In the genomic region with DNA sequence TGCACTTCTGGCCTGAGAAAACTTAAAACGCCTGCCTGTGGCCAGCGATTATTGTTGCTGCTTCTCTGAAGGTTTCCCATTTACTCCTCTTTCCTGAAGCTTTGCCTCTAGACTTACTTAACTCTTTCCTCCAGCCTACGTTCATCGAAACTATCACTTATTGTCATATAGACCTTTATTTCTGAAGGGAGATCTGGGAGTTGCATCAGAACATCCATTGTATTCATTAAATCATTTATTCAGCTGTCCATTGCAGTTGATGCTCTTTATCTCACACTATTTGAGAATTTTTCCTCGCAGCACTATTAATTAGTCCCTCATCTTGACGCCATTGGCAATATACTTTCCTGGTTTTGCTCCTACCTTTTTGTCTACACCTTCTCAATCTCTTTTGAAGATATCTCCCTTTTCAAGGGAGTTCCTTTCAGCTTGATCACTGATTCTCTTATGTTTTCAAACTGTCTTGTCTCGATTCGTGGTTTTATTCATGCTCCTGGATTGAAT, we compare ENCODE assay signal across 8 cellular contexts. TPM values are rescaled to one million over a fixed set of nuclear protein-coding genes. Genes with fewer than 3 reads are reported as not detected.
A peak's percentile ranks its signal among the peaks of the same experiment; 100 is the strongest.
DNase-seq lines count a peak whose midpoint lies in the region; ATAC-seq and TF ChIP-seq lines count a peak whose summit lies in the region.

No MANE protein-coding gene starts in this region.

- WGBS in H9 (ENCODE audit: extremely low coverage, insufficient read length, low lambda C conversion rate): no CpG with 5 or more reads among the region's 8 CpGs
- 47% methylated on average over 8 of the region's 8 CpGs for WGBS in right cardiac atrium

- no peak overlapping the region for H2BK15ac ChIP-seq in H9 (ENCODE audit: low read depth, low read length)

- H3K27ac Mint-ChIP-seq in H9: peak overlapping the region; percentile 57 to 98 (median 94); a peak in 6 of 7 replicates
- peak overlapping the region; percentile 91 for H3K27ac Mint-ChIP-seq in activated B cell treated with CpG ODN at 0.5 μM for 24 hours

- peak overlapping the region; percentile 52 for H3K9ac ChIP-seq in H9 (ENCODE audit: extremely low read depth, insufficient read length, low read length)

- H3K56ac ChIP-seq in H9 (ENCODE audit: insufficient read length, low read depth, low read length): no peak overlapping the region

- no peak overlapping the region for H2BK120ac ChIP-seq in H9 (ENCODE audit: low read depth, low read length, poor library complexity, severe bottlenecking)

- no peak overlapping the region; the same call in 1 of the 2 replicates for H3K4ac ChIP-seq in H9 (ENCODE audit: low read depth, low read length)

- peaks cover 33 to 53% of the 10 kb centered on the region in 2 experiments for H3K9me3 Mint-ChIP-seq in H9
- H3K9me3 Mint-ChIP-seq in activated B cell treated with CpG ODN at 0.5 μM for 24 hours: peaks cover 34% of the 10 kb centered on the region

- H2AFZ ChIP-seq in H9 (ENCODE audit: low read length): peak overlapping the region; percentile 58

- no peak overlapping the region for H2AK5ac ChIP-seq in H9 (ENCODE audit: insufficient read length, low read length)

- POLR2A ChIA-PET in activated B cell treated with CpG ODN at 0.5 μM for 24 hours (lab: Charles Lee): interaction anchor here (0.6 to 1.9 kb wide), 26 partner anchors 10 to 791 kb away, joined by 3 to 51 read pairs (median 4); partner anchors contain the start of genes CD53, CEPT1, DRAM2 and RBM15

- H2BK20ac ChIP-seq in H9 (ENCODE audit: low read depth, low read length, poor library complexity, severe bottlenecking): no peak overlapping the region

- H2BK12ac ChIP-seq in H9 (ENCODE audit: insufficient read length, low read depth, low read length): no peak overlapping the region

- H4K5ac ChIP-seq in H9 (ENCODE audit: insufficient read length, low read depth, low read length): no peak overlapping the region

- H3K4me1 Mint-ChIP-seq in H9: peaks cover 3 to 19% of the 10 kb centered on the region in 2 experiments
- H3K4me1 Mint-ChIP-seq in activated B cell treated with CpG ODN at 0.5 μM for 24 hours: peaks cover 38% of the 10 kb centered on the region

- H3K79me1 ChIP-seq in H9 (ENCODE audit: insufficient read depth, low read depth, low read length, poor library complexity, severe bottlenecking): no peaks in the 10 kb centered on the region

- peaks cover 5% of the 10 kb centered on the region; the same call in 1 of the 2 replicates for H3K79me2 ChIP-seq in H9 (ENCODE audit: insufficient read depth, low read length)

- intact Hi-C loops in activated B cell treated with CpG ODN at 0.5 μM for 24 hours (cut with micrococcal nuclease): loop anchor here (1.0 to 5.0 kb wide), 6 partner anchors 163 to 793 kb away; partner anchors contain the start of genes DDX20 and KCNA3
- intact Hi-C loops in right cardiac atrium (cut with DNase I): no loop called here

- peak overlapping the region; percentile 53 for H3K4me2 ChIP-seq in H9 (ENCODE audit: insufficient read depth, insufficient read length, low read length)

- H3K27me3 Mint-ChIP-seq in H9 (ENCODE audit: low read depth) (peaks cover 26% of the 10 kb centered on the region), activated B cell treated with CpG ODN at 0.5 μM for 24 hours (peaks cover 15% of the 10 kb centered on the region)

- TF ChIP-seq CTCF in H9 (conservative IDR thresholded peaks at IDR 0.05): no peak
- TF ChIP-seq CTCF in activated B cell treated with CpG ODN at 0.5 μM for 24 hours (IDR thresholded peaks at IDR 0.05): no peak

- H4K8ac ChIP-seq in H9 (replicated peaks; ENCODE audit: insufficient read length, low read depth, low read length): no peak overlapping the region

- no peak overlapping the region for H3K23ac ChIP-seq in H9 (ENCODE audit: insufficient read length, low read depth, low read length)

- H3K9me3 ChIP-seq in H9 (ENCODE audit: control insufficient read depth, low read depth, low read length) (no peaks in the 10 kb centered on the region), right cardiac atrium (ENCODE audit: control insufficient read depth, low read length) (peaks cover 1% of the 10 kb centered on the region)

- CTCF ChIA-PET in activated B cell treated with CpG ODN at 0.5 μM for 24 hours (lab: Charles Lee): interaction anchor here (0.6 to 1.9 kb wide), 6 partner anchors 28 to 626 kb away, joined by 3 to 8 read pairs (median 3); no protein-coding TSS in a partner anchor

- H3K27me3 ChIP-seq in H9 (ENCODE audit: insufficient read depth, low read length) (no peaks in the 10 kb centered on the region), right cardiac atrium (ENCODE audit: control insufficient read depth, insufficient read depth) (peaks cover 7% of the 10 kb centered on the region)

- H3K4me3 Mint-ChIP-seq in H9 (peak overlapping the region; percentile 83 to 85), activated B cell treated with CpG ODN at 0.5 μM for 24 hours (peak overlapping the region; percentile 84)

- H3K4me1 ChIP-seq in H9 (ENCODE audit: insufficient read depth, low read length): no peaks in the 10 kb centered on the region
- H3K4me1 ChIP-seq in right cardiac atrium (ENCODE audit: control insufficient read depth, insufficient read depth, low read length): no peaks in the 10 kb centered on the region

- peak overlapping the region; percentile 64 for H3K4me3 ChIP-seq in right cardiac atrium (ENCODE audit: low read length)
- peak overlapping the region; percentile 43 to 75 (median 56) for H3K4me3 ChIP-seq in skin epidermis

- peak overlapping the region; percentile 28; the same call in 1 of the 2 replicates for H3K14ac ChIP-seq in H9 (ENCODE audit: insufficient read depth, low read length)

- H4K20me1 ChIP-seq in H9 (ENCODE audit: control insufficient read depth, insufficient read depth, insufficient read length): no peaks in the 10 kb centered on the region

- H3K18ac ChIP-seq in H9 (ENCODE audit: insufficient read length, low read depth, low read length): peak overlapping the region; percentile 70

- H3K23me2 ChIP-seq in H9 (ENCODE audit: insufficient read length, low read depth, low read length, poor library complexity, severe bottlenecking): peaks cover 5% of the 10 kb centered on the region

- no peak overlapping the region for H3T11ph ChIP-seq in H9 (ENCODE audit: low read length)

- H2BK5ac ChIP-seq in H9 (ENCODE audit: insufficient read length, low read length): no peak overlapping the region

- H4K91ac ChIP-seq in H9 (ENCODE audit: insufficient read length, low read depth, low read length): no peak overlapping the region

- peak overlapping the region; percentile 63 for H3K27ac ChIP-seq in H9 (ENCODE audit: insufficient read length, low read depth, low read length)
- H3K27ac ChIP-seq in right cardiac atrium (ENCODE audit: low read length): peak overlapping the region; percentile 45
- peak overlapping the region; percentile 0 to 97 (median 92) for H3K27ac ChIP-seq in skin epidermis

- H3K36me3 Mint-ChIP-seq in H9 (ENCODE audit: insufficient read depth in 1 of 3, low read depth in 3 of 3): peaks cover 0 to 12% (median 7%) of the 10 kb centered on the region in 3 experiments; a peak in 5 of 7 replicates
- peaks cover 45% of the 10 kb centered on the region for H3K36me3 Mint-ChIP-seq in activated B cell treated with CpG ODN at 0.5 μM for 24 hours (ENCODE audit: low read depth)

- DNase-seq in H9 (no peak), activated B cell treated with CpG ODN at 0.5 μM for 24 hours (no peak), right cardiac atrium (no peak), Kasumi-1 (lab: John Stamatoyannopoulos, UW) (no peak), SKM-1 (lab: John Stamatoyannopoulos, UW; ENCODE audit: unreplicated experiment) (no peak)
- no peak for DNase-seq in stimulated activated CD4-positive, alpha-beta T cell treated with anti-CD3 and anti-CD28 coated beads, Interleukin-4, amount 100 ng/mL, for 24 hours

- ATAC-seq in activated B cell treated with CpG ODN at 0.5 μM for 24 hours (ENCODE audit: low read depth) (no peak), right cardiac atrium (no peak), HG02623 (IDR thresholded peaks at IDR 0.05; ENCODE audit: unreplicated experiment) (no peak)

RNA-seq across cellular contexts. Expression of gene LRIF1, which starts 0.7 kb away (rescaled TPM):
- total RNA-seq in H9 (2021) (12.8 and 13.6 TPM in 2 replicates), activated B cell treated with CpG ODN at 0.5 μM for 24 hours (16.7 and 17.0 TPM in 2 replicates), right cardiac atrium (10 to 100 TPM; 13.4 to 17.2 (median 15.7) TPM)
- polyA plus RNA-seq in right cardiac atrium: 18.1 TPM
